Comparison of ENCODE assay signal across 20 cellular contexts in genomic region chr9:81626511-81626910, GRCh38.
DNase-seq lines count a peak whose midpoint lies in the region; ATAC-seq, FAIRE-seq and TF ChIP-seq lines count a peak whose summit lies in the region.
"Had no signal": no experiment of that assay in that cellular context is flagged by ENCODE, and none has a peak within 500 bp of the region (broad histone marks: within the 10 kb centered on the region; RNA-seq: fewer than 3 reads in every experiment).

No MANE protein-coding gene starts in this region.

- no peaks in the 10 kb centered on the region for H3F3A ChIP-seq in SK-N-SH (replicated peaks; ENCODE audit: insufficient read depth)

- TF ChIP-seq POLR2A in uterus (IDR thresholded peaks at IDR 0.05): no peak

- CTCF ChIA-PET in SK-N-SH (lab: Yijun Ruan, JAX): interaction anchor here (1.0 kb wide), 1 partner anchor 13 kb away, joined by 5 read pairs; no protein-coding TSS in a partner anchor
- CTCF ChIA-PET in WTC11 (lab: Charles Lee): interaction anchor here (1.4 kb wide), 1 partner anchor 47 kb away, joined by 4 read pairs; no protein-coding TSS in a partner anchor

- no peaks in the 10 kb centered on the region for H3K27me3 Mint-ChIP-seq in WTC11 (ENCODE audit: low read depth)
- H3K27me3 Mint-ChIP-seq in activated T-cell treated with anti-CD3 and anti-CD28 coated beads, Interleukin-2, amount 50 U/mL, for 24 hours: no peaks in the 10 kb centered on the region
- H3K27me3 Mint-ChIP-seq: activated naive CD8-positive, alpha-beta T cell treated with anti-CD3 and anti-CD28 coated beads, Interleukin-2, amount 50 U/mL, for 24 hours had no signal

- no peaks in the 10 kb centered on the region for H3K9me3 ChIP-seq in SK-N-SH
- no peaks in the 10 kb centered on the region for H3K9me3 ChIP-seq in uterus
- H3K9me3 ChIP-seq: BLaER1, SJCRH30, thoracic aorta had no signal

- H3K36me3 ChIP-seq in SK-N-SH (replicated peaks in 1 of 2; ENCODE audit: control insufficient read depth in 1 of 2, insufficient read depth in 2 of 2, low read length in 1 of 2) (peaks cover 2 to 4% of the 10 kb centered on the region in 2 experiments), uterus (no peaks in the 10 kb centered on the region)
- H3K36me3 ChIP-seq: thoracic aorta had no signal

- intact Hi-C loops in Right ventricle myocardium superior (cut with DNase I) (no loop called here), uterus (cut with DNase I; ENCODE audit: low total_unique reads) (no loop called here)

- peaks cover 76% of the 10 kb centered on the region for H3K4me1 Mint-ChIP-seq in WTC11
- H3K4me1 Mint-ChIP-seq in activated T-cell treated with anti-CD3 and anti-CD28 coated beads, Interleukin-2, amount 50 U/mL, for 24 hours (ENCODE audit: low read depth): no peaks in the 10 kb centered on the region

- TF ChIP-seq RAD21 in SK-N-SH (IDR thresholded peaks at IDR 0.05; ENCODE audit: low read length): no peak

- peaks cover 0 to 2% of the 10 kb centered on the region in 2 experiments; a peak in 1 of 4 replicates for H3K4me1 ChIP-seq in SK-N-SH (ENCODE audit: control insufficient read depth in 1 of 2, insufficient read depth in 2 of 2, low read depth in 1 of 2, low read length in 1 of 2)
- no peaks in the 10 kb centered on the region for H3K4me1 ChIP-seq in uterus
- H3K4me1 ChIP-seq: SJCRH30 had no signal

- TF ChIP-seq CTCF in SK-N-SH (IDR thresholded peaks at IDR 0.05) (no peak), WTC11 (IDR thresholded peaks at IDR 0.05) (no peak), uterus (IDR thresholded peaks at IDR 0.05) (no peak)

- H3K27ac ChIP-seq in SK-N-SH (ENCODE audit: low read depth in 2 of 2, low read length in 1 of 2) (no peak overlapping the region), uterus (no peak overlapping the region)
- H3K27ac ChIP-seq: 22Rv1, BLaER1, SJCRH30, skin epidermis, thoracic aorta had no signal

- H3K9me2 ChIP-seq in SK-N-SH: no peaks in the 10 kb centered on the region

- no peak overlapping the region for H2AFZ ChIP-seq in SK-N-SH (ENCODE audit: low read depth)

- H3K9ac ChIP-seq in SK-N-SH: no peak overlapping the region
- H3K9ac ChIP-seq: BLaER1 had no signal

- peaks cover 6% of the 10 kb centered on the region for H3K36me3 Mint-ChIP-seq in WTC11
- H3K36me3 Mint-ChIP-seq in activated T-cell treated with anti-CD3 and anti-CD28 coated beads, Interleukin-2, amount 50 U/mL, for 24 hours (ENCODE audit: low read depth): no peaks in the 10 kb centered on the region

- H4K20me1 ChIP-seq in SK-N-SH (ENCODE audit: insufficient read depth): no peaks in the 10 kb centered on the region
- H4K20me1 ChIP-seq: BLaER1 had no signal

- no peak for TF ChIP-seq EP300 in SK-N-SH (IDR thresholded peaks at IDR 0.05; ENCODE audit: borderline replicate concordance in 1 of 2, low read depth in 1 of 2, low read length in 1 of 2)

- no peaks in the 10 kb centered on the region for H3K9me3 Mint-ChIP-seq in WTC11
- no peaks in the 10 kb centered on the region for H3K9me3 Mint-ChIP-seq in activated T-cell treated with anti-CD3 and anti-CD28 coated beads, Interleukin-2, amount 50 U/mL, for 24 hours
- H3K9me3 Mint-ChIP-seq: activated naive CD8-positive, alpha-beta T cell treated with anti-CD3 and anti-CD28 coated beads, Interleukin-2, amount 50 U/mL, for 24 hours; activated T-helper 2 cell treated with anti-CD3 and anti-CD28 coated beads, Interferon-gamma antibody, Interleukin-2, Interleukin-4, amounts not matched to agents 10 μg/mL and 5 μg/mL and 100 μg/mL, durations not matched to agents 14 hours and 24 hours and 36 hours had no signal

- DNase-seq in SK-N-SH (no peak), WTC11 (ENCODE audit: low spot score) (no peak), islet precursor cell (peak; percentile 82), urothelium cell line (ENCODE audit: low spot score) (peak; percentile 25), Right ventricle myocardium superior (no peak), uterus (no peak)
- no peak for DNase-seq in activated T-cell treated with anti-CD3 and anti-CD28 coated beads, Interleukin-2, amount 50 U/mL, for 24 hours
- DNase-seq: activated CD4-positive, alpha-beta T cell treated with anti-CD3 and anti-CD28 coated beads for 1 hour; activated naive CD8-positive, alpha-beta T cell treated with anti-CD3 and anti-CD28 coated beads, Interleukin-2, amount 50 U/mL, for 24 hours; effector CD4-positive, alpha-beta T cell; SJCRH30; stimulated activated CD4-positive, alpha-beta T cell treated with anti-CD3 and anti-CD28 coated beads, Interleukin-4, amount 100 ng/mL, for 4 hours; stimulated activated CD8-positive, alpha-beta memory T cell treated with anti-CD3 and anti-CD28 coated beads, Interleukin-4, amount 100 ng/mL, for 48 hours; T-helper 9 cell had no signal

- H3K27me3 ChIP-seq in SK-N-SH (ENCODE audit: insufficient read depth): no peaks in the 10 kb centered on the region
- no peaks in the 10 kb centered on the region for H3K27me3 ChIP-seq in uterus
- H3K27me3 ChIP-seq: BLaER1, SJCRH30 had no signal

- WGBS in SK-N-SH (ENCODE audit: low lambda C conversion rate): 70% methylated on average over 4 of the region's 4 CpGs

- FAIRE-seq in urothelium cell line (lab: Jason Lieb, UNC): peak; percentile 30

- no peak overlapping the region for H3K4me2 ChIP-seq in SK-N-SH
- H3K4me2 ChIP-seq: BLaER1 had no signal

- no peak overlapping the region for H3K4me3 Mint-ChIP-seq in WTC11
- no peak overlapping the region for H3K4me3 Mint-ChIP-seq in activated T-cell treated with anti-CD3 and anti-CD28 coated beads, Interleukin-2, amount 50 U/mL, for 24 hours
- H3K4me3 Mint-ChIP-seq: activated naive CD8-positive, alpha-beta T cell treated with anti-CD3 and anti-CD28 coated beads, Interleukin-2, amount 50 U/mL, for 24 hours had no signal

- H3K4me3 ChIP-seq in SK-N-SH (ENCODE audit: low read depth in 2 of 2, low read length in 1 of 2): no peak overlapping the region
- H3K4me3 ChIP-seq in uterus: no peak overlapping the region
- H3K4me3 ChIP-seq: BLaER1, SJCRH30, skin epidermis, thoracic aorta had no signal

- no peaks in the 10 kb centered on the region for H3K79me2 ChIP-seq in SK-N-SH (ENCODE audit: insufficient read depth)

- POLR2A ChIA-PET in SK-N-SH (lab: Yijun Ruan, JAX): no interaction called here
- POLR2A ChIA-PET in WTC11 (lab: Charles Lee): no interaction called here

- H3K27ac Mint-ChIP-seq in WTC11: peak overlapping the region; percentile 19
- H3K27ac Mint-ChIP-seq in activated T-cell treated with anti-CD3 and anti-CD28 coated beads, Interleukin-2, amount 50 U/mL, for 24 hours: no peak overlapping the region
- H3K27ac Mint-ChIP-seq: activated naive CD8-positive, alpha-beta T cell treated with anti-CD3 and anti-CD28 coated beads, Interleukin-2, amount 50 U/mL, for 24 hours; activated T-helper 2 cell treated with anti-CD3 and anti-CD28 coated beads, Interferon-gamma antibody, Interleukin-2, Interleukin-4, amounts not matched to agents 10 μg/mL and 5 μg/mL and 100 μg/mL, durations not matched to agents 14 hours and 24 hours and 36 hours had no signal

- ATAC-seq in SK-N-SH treated with all-trans-retinoic acid at 6 μM for 48 hours: no peak
- ATAC-seq in WTC11: no peak
- no peak for ATAC-seq in Right ventricle myocardium superior (ENCODE audit: poor library complexity)
- ATAC-seq: activated naive CD8-positive, alpha-beta T cell treated with anti-CD3 and anti-CD28 coated beads, Interleukin-2, amount 50 U/mL, for 24 hours had no signal

TF ChIP-seq in SK-N-SH, 30 proteins besides CTCF, POLR2A, EP300 and RAD21:
- TF ChIP-seq JUND (IDR thresholded peaks at IDR 0.05) (peak; percentile 21; the same call in 1 of the 2 replicates), TCF12 (IDR thresholded peaks at IDR 0.05) (0 out of 2 replicates have a peak, but pooled peaks have one; percentile 3), IRF3 (IDR thresholded peaks at IDR 0.05; ENCODE audit: low read depth, low read length) (no peak), FOSL2 (IDR thresholded peaks at IDR 0.05; ENCODE audit: borderline replicate concordance, low read depth) (peak; percentile 39; the same call in 1 of the 2 replicates)

TF ChIP-seq in SK-N-SH treated with all-trans-retinoic acid at 6 μM for 48 hours, 23 proteins besides CTCF, POLR2A, EP300 and RAD21:
- TF ChIP-seq RARB (CRISPR knock-in tag; IDR thresholded peaks at IDR 0.05) (no peak), CREB5 (CRISPR knock-in tag; IDR thresholded peaks at IDR 0.05; ENCODE audit: low read depth) (no peak)

TF ChIP-seq in WTC11, 78 proteins besides CTCF, POLR2A, EP300 and RAD21 (continues in another document):
- TF ChIP-seq TEAD4 (CRISPR knock-in tag; IDR thresholded peaks at IDR 0.05) (no peak), E2F1 (CRISPR knock-in tag; IDR thresholded peaks at IDR 0.05) (no peak), ZNF671 (CRISPR knock-in tag; IDR thresholded peaks at IDR 0.05) (no peak), ETV6 (CRISPR knock-in tag; IDR thresholded peaks at IDR 0.05) (no peak), SP1 (CRISPR knock-in tag; conservative IDR thresholded peaks at IDR 0.05) (no peak), PRRX2 (CRISPR knock-in tag; IDR thresholded peaks at IDR 0.05) (no peak), ZBTB21 (CRISPR knock-in tag; IDR thresholded peaks at IDR 0.05; ENCODE audit: borderline replicate concordance) (no peak), ZNF219 (CRISPR knock-in tag; IDR thresholded peaks at IDR 0.05; ENCODE audit: borderline replicate concordance) (no peak), MLX (CRISPR knock-in tag; IDR thresholded peaks at IDR 0.05) (no peak)

Comparison
In these comparisons a context has a peak if more than half of its experiments do, and no peak if none do; other contexts are left out.
1. DNase-seq: peak in islet precursor cell (single experiment) and urothelium cell line (single experiment); none in SK-N-SH (single experiment), WTC11 (single experiment), Right ventricle myocardium superior (single experiment), uterus (0 of 2) and activated T-cell treated with anti-CD3 and anti-CD28 coated beads, Interleukin-2, amount 50 U/mL, for 24 hours (single experiment).